ENCODE assay signal across 2 cellular contexts in the genomic region with DNA sequence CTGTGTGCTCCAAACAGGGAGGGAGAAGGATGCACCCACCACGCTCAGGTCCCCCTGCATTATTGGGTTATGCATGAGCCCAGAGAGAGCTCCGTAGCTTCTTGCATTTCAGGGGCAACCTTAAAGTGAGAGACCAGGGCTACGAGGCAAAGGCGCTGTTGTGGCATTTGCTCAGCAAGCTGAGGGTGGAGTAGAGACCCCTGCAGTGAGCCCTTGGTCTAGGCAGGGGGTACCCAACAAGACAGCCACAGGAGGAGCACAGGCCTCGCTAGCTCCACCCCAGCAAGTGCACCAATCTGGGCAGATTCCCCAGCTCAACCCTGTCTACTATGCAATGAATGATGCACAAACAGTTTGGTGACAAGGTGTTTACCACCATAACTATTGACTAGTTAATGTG.
TF ChIP-seq lines count a peak whose summit lies in the region.

No MANE protein-coding gene starts in this region.

TF ChIP-seq in GM23338, 12 proteins besides CTCF, POLR2A, EP300 and RAD21 (continues in another document):
- TF ChIP-seq ZNF331 (CRISPR knock-in tag; IDR thresholded peaks at IDR 0.05; ENCODE audit: low read depth): no peak
- TF ChIP-seq, protein P1, sequence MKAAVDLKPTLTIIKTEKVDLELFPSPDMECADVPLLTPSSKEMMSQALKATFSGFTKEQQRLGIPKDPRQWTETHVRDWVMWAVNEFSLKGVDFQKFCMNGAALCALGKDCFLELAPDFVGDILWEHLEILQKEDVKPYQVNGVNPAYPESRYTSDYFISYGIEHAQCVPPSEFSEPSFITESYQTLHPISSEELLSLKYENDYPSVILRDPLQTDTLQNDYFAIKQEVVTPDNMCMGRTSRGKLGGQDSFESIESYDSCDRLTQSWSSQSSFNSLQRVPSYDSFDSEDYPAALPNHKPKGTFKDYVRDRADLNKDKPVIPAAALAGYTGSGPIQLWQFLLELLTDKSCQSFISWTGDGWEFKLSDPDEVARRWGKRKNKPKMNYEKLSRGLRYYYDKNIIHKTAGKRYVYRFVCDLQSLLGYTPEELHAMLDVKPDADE (IDR thresholded peaks at IDR 0.05): no peak
- TF ChIP-seq NANOG (IDR thresholded peaks at IDR 0.05; ENCODE audit: borderline replicate concordance): no peak
- TF ChIP-seq POLR2AphosphoS5 (IDR thresholded peaks at IDR 0.05; ENCODE audit: low read depth): no peak
- TF ChIP-seq, protein P2, sequence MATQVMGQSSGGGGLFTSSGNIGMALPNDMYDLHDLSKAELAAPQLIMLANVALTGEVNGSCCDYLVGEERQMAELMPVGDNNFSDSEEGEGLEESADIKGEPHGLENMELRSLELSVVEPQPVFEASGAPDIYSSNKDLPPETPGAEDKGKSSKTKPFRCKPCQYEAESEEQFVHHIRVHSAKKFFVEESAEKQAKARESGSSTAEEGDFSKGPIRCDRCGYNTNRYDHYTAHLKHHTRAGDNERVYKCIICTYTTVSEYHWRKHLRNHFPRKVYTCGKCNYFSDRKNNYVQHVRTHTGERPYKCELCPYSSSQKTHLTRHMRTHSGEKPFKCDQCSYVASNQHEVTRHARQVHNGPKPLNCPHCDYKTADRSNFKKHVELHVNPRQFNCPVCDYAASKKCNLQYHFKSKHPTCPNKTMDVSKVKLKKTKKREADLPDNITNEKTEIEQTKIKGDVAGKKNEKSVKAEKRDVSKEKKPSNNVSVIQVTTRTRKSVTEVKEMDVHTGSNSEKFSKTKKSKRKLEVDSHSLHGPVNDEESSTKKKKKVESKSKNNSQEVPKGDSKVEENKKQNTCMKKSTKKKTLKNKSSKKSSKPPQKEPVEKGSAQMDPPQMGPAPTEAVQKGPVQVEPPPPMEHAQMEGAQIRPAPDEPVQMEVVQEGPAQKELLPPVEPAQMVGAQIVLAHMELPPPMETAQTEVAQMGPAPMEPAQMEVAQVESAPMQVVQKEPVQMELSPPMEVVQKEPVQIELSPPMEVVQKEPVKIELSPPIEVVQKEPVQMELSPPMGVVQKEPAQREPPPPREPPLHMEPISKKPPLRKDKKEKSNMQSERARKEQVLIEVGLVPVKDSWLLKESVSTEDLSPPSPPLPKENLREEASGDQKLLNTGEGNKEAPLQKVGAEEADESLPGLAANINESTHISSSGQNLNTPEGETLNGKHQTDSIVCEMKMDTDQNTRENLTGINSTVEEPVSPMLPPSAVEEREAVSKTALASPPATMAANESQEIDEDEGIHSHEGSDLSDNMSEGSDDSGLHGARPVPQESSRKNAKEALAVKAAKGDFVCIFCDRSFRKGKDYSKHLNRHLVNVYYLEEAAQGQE (IDR thresholded peaks at IDR 0.05; ENCODE audit: unreplicated experiment): no peak
- TF ChIP-seq CREB1 (CRISPR knock-in tag; IDR thresholded peaks at IDR 0.05; ENCODE audit: low read depth): no peak
- TF ChIP-seq EZH2 (IDR thresholded peaks at IDR 0.05; ENCODE audit: low read depth, unreplicated experiment): no peak
- no peak for TF ChIP-seq JUNB (IDR thresholded peaks at IDR 0.05; ENCODE audit: unreplicated experiment)
- no peak for TF ChIP-seq ZNF114 (CRISPR knock-in tag; IDR thresholded peaks at IDR 0.05)
- no peak for TF ChIP-seq EZH2phosphoT487 (IDR thresholded peaks at IDR 0.05; ENCODE audit: unreplicated experiment)

TF ChIP-seq in H1, 55 proteins besides CTCF, POLR2A, EP300 and RAD21:
- no peak for TF ChIP-seq RBBP5 (IDR thresholded peaks at IDR 0.05; ENCODE audit: borderline replicate concordance, low read depth, low read length)
- TF ChIP-seq PHF8 (conservative IDR thresholded peaks at IDR 0.05; ENCODE audit: low read depth, low read length): no peak
- TF ChIP-seq TAF1 (IDR thresholded peaks at IDR 0.05; ENCODE audit: low read depth, low read length): no peak
- TF ChIP-seq HDAC6 (IDR thresholded peaks at IDR 0.05; ENCODE audit: low read depth, low read length): no peak
- TF ChIP-seq MAFK (IDR thresholded peaks at IDR 0.05; ENCODE audit: low read depth, low read length): no peak
- no peak for TF ChIP-seq RFX5 (IDR thresholded peaks at IDR 0.05; ENCODE audit: borderline replicate concordance, low read depth, low read length)
- no peak for TF ChIP-seq GTF2F1 (IDR thresholded peaks at IDR 0.05; ENCODE audit: borderline replicate concordance, low read depth, low read length)
- TF ChIP-seq, protein P3, sequence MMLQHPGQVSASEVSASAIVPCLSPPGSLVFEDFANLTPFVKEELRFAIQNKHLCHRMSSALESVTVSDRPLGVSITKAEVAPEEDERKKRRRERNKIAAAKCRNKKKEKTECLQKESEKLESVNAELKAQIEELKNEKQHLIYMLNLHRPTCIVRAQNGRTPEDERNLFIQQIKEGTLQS (IDR thresholded peaks at IDR 0.05; ENCODE audit: insufficient read depth, low read depth, low read length): no peak
- no peak for TF ChIP-seq SAP30 (IDR thresholded peaks at IDR 0.05; ENCODE audit: insufficient read depth, insufficient replicate concordance, low read length)
- TF ChIP-seq BACH1 (IDR thresholded peaks at IDR 0.05; ENCODE audit: low read length): no peak
- TF ChIP-seq ZNF274 (IDR thresholded peaks at IDR 0.05; ENCODE audit: borderline replicate concordance, extremely low read depth, low read length): no peak
- no peak for TF ChIP-seq KDM4A (IDR thresholded peaks at IDR 0.05; ENCODE audit: low read depth, low read length, severe bottlenecking)
